ENCODE assay signal across 8 cellular contexts in the genomic region with DNA sequence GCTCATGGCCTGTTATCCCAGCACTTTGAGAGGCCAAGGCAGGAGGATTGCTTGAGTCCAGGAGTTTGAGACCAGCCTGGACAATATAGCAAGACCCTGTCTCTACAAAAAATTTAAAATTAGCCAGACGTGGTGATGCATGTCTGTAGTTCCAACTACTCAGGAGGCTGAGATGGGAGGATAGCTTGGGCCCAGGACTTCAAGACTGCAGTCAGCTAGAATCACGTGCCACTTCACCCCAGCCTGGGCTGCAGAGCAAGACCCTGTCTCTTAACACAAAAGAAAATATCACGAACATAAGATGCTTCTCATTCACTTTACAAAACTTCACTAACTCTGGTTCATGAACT. TPM values are rescaled to one million over a fixed set of nuclear protein-coding genes. Genes with fewer than 3 reads are reported as not detected.
DNase-seq lines count a peak whose midpoint lies in the region; ATAC-seq and TF ChIP-seq lines count a peak whose summit lies in the region.
"Not testable (repeated sequence)": the region's sequence is repeated elsewhere in the genome, so short reads cannot be mapped to it uniquely, and the experiment has no call there.

No MANE protein-coding gene starts in this region.

- H3K27me3 ChIP-seq in HL-60 (ENCODE audit: insufficient read depth, poor library complexity, severe bottlenecking); brain microvascular endothelial cell (replicated peaks); left ventricle myocardium inferior (ENCODE audit: low read depth): not testable (repeated sequence)

- peaks cover 13% of the 10 kb centered on the region for H3K36me3 Mint-ChIP-seq in T-helper 17 cell (ENCODE audit: low read depth)
- H3K36me3 Mint-ChIP-seq in activated T-cell treated with anti-CD3 and anti-CD28 coated beads, Interleukin-2, amount 50 U/mL, for 72 hours (ENCODE audit: insufficient read depth in 2 of 2), result peaks cover 18 to 32% of the 10 kb centered on the region in 2 donors
- peaks cover 20% of the 10 kb centered on the region for H3K36me3 Mint-ChIP-seq in natural killer cell treated with Interleukin-12 subunit alpha and Interleukin-12 subunit beta and Interleukin-15 and Interleukin-18, amount 100 ng/mL, for 72 hours

- not testable (repeated sequence) for H3K9me3 Mint-ChIP-seq in activated T-cell treated with anti-CD3 and anti-CD28 coated beads, Interleukin-2, amount 50 U/mL, for 72 hours; natural killer cell treated with Interleukin-12 subunit alpha and Interleukin-12 subunit beta and Interleukin-15 and Interleukin-18, amount 100 ng/mL, for 72 hours; stimulated activated naive CD8-positive, alpha-beta T cell treated with anti-CD3 and anti-CD28 coated beads, Interleukin-15, amount 100 ng/mL, for 72 hours

- peak overlapping the region; percentile 94 for H3K27ac ChIP-seq in 22Rv1
- H3K27ac ChIP-seq in HL-60 (replicated peaks), result peak overlapping the region; percentile 97
- H3K27ac ChIP-seq in brain microvascular endothelial cell, result peak overlapping the region; percentile 99
- H3K27ac ChIP-seq in left ventricle myocardium inferior (replicated peaks), result peak overlapping the region; percentile 98

- H3K4me3 Mint-ChIP-seq in T-helper 17 cell, result peak overlapping the region; percentile 96
- peak overlapping the region; percentile 99 to 100 for H3K4me3 Mint-ChIP-seq in activated T-cell treated with anti-CD3 and anti-CD28 coated beads, Interleukin-2, amount 50 U/mL, for 72 hours
- H3K4me3 Mint-ChIP-seq in natural killer cell treated with Interleukin-12 subunit alpha and Interleukin-12 subunit beta and Interleukin-15 and Interleukin-18, amount 100 ng/mL, for 72 hours, result peak overlapping the region; percentile 93
- H3K4me3 Mint-ChIP-seq in stimulated activated naive CD8-positive, alpha-beta T cell treated with anti-CD3 and anti-CD28 coated beads, Interleukin-15, amount 100 ng/mL, for 72 hours, result peak overlapping the region in 1 of 2 donors; percentile 94

- H3K9me3 ChIP-seq in T-helper 17 cell (ENCODE audit: control insufficient read depth, low read length, poor library complexity, severe bottlenecking); left ventricle myocardium inferior (replicated peaks): not testable (repeated sequence)

- peak overlapping the region; percentile 99 for H3K27ac Mint-ChIP-seq in T-helper 17 cell
- peak overlapping the region; percentile 100 for H3K27ac Mint-ChIP-seq in activated T-cell treated with anti-CD3 and anti-CD28 coated beads, Interleukin-2, amount 50 U/mL, for 72 hours
- H3K27ac Mint-ChIP-seq in natural killer cell treated with Interleukin-12 subunit alpha and Interleukin-12 subunit beta and Interleukin-15 and Interleukin-18, amount 100 ng/mL, for 72 hours, result peak overlapping the region; percentile 93 to 99
- H3K27ac Mint-ChIP-seq in stimulated activated naive CD8-positive, alpha-beta T cell treated with anti-CD3 and anti-CD28 coated beads, Interleukin-15, amount 100 ng/mL, for 72 hours, result peak overlapping the region; percentile 52 to 100

- H3K36me3 ChIP-seq in brain microvascular endothelial cell (replicated peaks) (peaks cover 22% of the 10 kb centered on the region), left ventricle myocardium inferior (peaks cover 13% of the 10 kb centered on the region)

- DNase-seq in HL-60 (ENCODE audit: low read depth in 1 of 2, low spot score in 1 of 2); T-helper 17 cell; activated T-cell treated with anti-CD3 and anti-CD28 coated beads, Interleukin-2, amount 50 U/mL, for 72 hours; brain microvascular endothelial cell; left ventricle myocardium inferior; natural killer cell treated with Interleukin-12 subunit alpha and Interleukin-12 subunit beta and Interleukin-15 and Interleukin-18, amount 100 ng/mL, for 72 hours (ENCODE audit: low spot score); stimulated activated naive CD8-positive, alpha-beta T cell treated with anti-CD3 and anti-CD28 coated beads, Interleukin-15, amount 100 ng/mL, for 72 hours: not testable (repeated sequence)

- not testable (repeated sequence) for H3K27me3 Mint-ChIP-seq in T-helper 17 cell; activated T-cell treated with anti-CD3 and anti-CD28 coated beads, Interleukin-2, amount 50 U/mL, for 72 hours (ENCODE audit: low read depth); natural killer cell treated with Interleukin-12 subunit alpha and Interleukin-12 subunit beta and Interleukin-15 and Interleukin-18, amount 100 ng/mL, for 72 hours; stimulated activated naive CD8-positive, alpha-beta T cell treated with anti-CD3 and anti-CD28 coated beads, Interleukin-15, amount 100 ng/mL, for 72 hours

- not testable (repeated sequence) for TF ChIP-seq CTCF in 22Rv1 (IDR thresholded peaks at IDR 0.05); HL-60 (IDR thresholded peaks at IDR 0.05; ENCODE audit: insufficient read depth, low read length); brain microvascular endothelial cell (IDR thresholded peaks at IDR 0.05; ENCODE audit: low read depth, low read length, missing control alignments); left ventricle myocardium inferior (IDR thresholded peaks at IDR 0.05; ENCODE audit: borderline replicate concordance)

- peaks cover 32% of the 10 kb centered on the region for H3K4me1 Mint-ChIP-seq in T-helper 17 cell
- peaks cover 35% of the 10 kb centered on the region for H3K4me1 Mint-ChIP-seq in activated T-cell treated with anti-CD3 and anti-CD28 coated beads, Interleukin-2, amount 50 U/mL, for 72 hours (ENCODE audit: low read depth)
- peaks cover 31 to 36% of the 10 kb centered on the region in 2 donors for H3K4me1 Mint-ChIP-seq in natural killer cell treated with Interleukin-12 subunit alpha and Interleukin-12 subunit beta and Interleukin-15 and Interleukin-18, amount 100 ng/mL, for 72 hours (ENCODE audit: low read depth in 2 of 2)
- H3K4me1 Mint-ChIP-seq in stimulated activated naive CD8-positive, alpha-beta T cell treated with anti-CD3 and anti-CD28 coated beads, Interleukin-15, amount 100 ng/mL, for 72 hours, result peaks cover 43% of the 10 kb centered on the region

- intact Hi-C loops in left ventricle myocardium inferior (cut with micrococcal nuclease), result not testable (repeated sequence)

- peaks cover 40% of the 10 kb centered on the region for H3K4me1 ChIP-seq in left ventricle myocardium inferior

- ATAC-seq in T-helper 17 cell; activated T-cell treated with anti-CD3 and anti-CD28 coated beads, Interleukin-2, amount 50 U/mL, for 72 hours (replicated peaks in 1 of 2); natural killer cell treated with Interleukin-12 subunit alpha and Interleukin-12 subunit beta and Interleukin-15 and Interleukin-18, amount 100 ng/mL, for 72 hours; stimulated activated naive CD8-positive, alpha-beta T cell treated with anti-CD3 and anti-CD28 coated beads, Interleukin-15, amount 100 ng/mL, for 72 hours: not testable (repeated sequence)

- H3K4me3 ChIP-seq in HL-60 (replicated peaks; ENCODE audit: insufficient read depth, low read length); brain microvascular endothelial cell (ENCODE audit: low read depth, low read length); left ventricle myocardium inferior: not testable (repeated sequence)

- in situ Hi-C loops in brain microvascular endothelial cell (cut with HindIII; ENCODE audit: low pct_ligation_motif_present, low sequenced_read_pairs), result loop anchor here (25.0 kb wide), 1 partner anchor 143 kb away; no protein-coding TSS in a partner anchor

RNA-seq across cellular contexts. Expression of gene RBM39, which starts 2.4 kb away (rescaled TPM):
- total RNA-seq in T-helper 17 cell (1,000 to 10,000 TPM; 1,047 to 1,109 TPM), left ventricle myocardium inferior (128 TPM)
- 100 to 1,000 TPM; 431 to 525 TPM for total RNA-seq in activated T-cell treated with anti-CD3 and anti-CD28 coated beads, Interleukin-2, amount 50 U/mL, for 72 hours
- total RNA-seq in natural killer cell treated with Interleukin-12 subunit alpha and Interleukin-12 subunit beta and Interleukin-15 and Interleukin-18, amount 100 ng/mL, for 72 hours, result 100 to 1,000 TPM; 404 to 438 TPM

RNA-seq across cellular contexts. Expression of gene PHF20, which starts 27.3 kb away (rescaled TPM):
- total RNA-seq in T-helper 17 cell (100 to 1,000 TPM; 121 to 129 TPM), left ventricle myocardium inferior (35.9 TPM)
- 10 to 100 TPM; 68.1 to 68.6 TPM for total RNA-seq in activated T-cell treated with anti-CD3 and anti-CD28 coated beads, Interleukin-2, amount 50 U/mL, for 72 hours
- total RNA-seq in natural killer cell treated with Interleukin-12 subunit alpha and Interleukin-12 subunit beta and Interleukin-15 and Interleukin-18, amount 100 ng/mL, for 72 hours, result 10 to 100 TPM; 60.4 to 88.6 TPM

RNA-seq across cellular contexts. Expression of gene ROMO1, which starts 45.3 kb away (rescaled TPM):
- total RNA-seq in T-helper 17 cell, result 10 to 100 TPM; 35.1 to 37.6 TPM
- total RNA-seq in activated T-cell treated with anti-CD3 and anti-CD28 coated beads, Interleukin-2, amount 50 U/mL, for 72 hours, result 10 to 100 TPM; 51.4 to 53.8 TPM
- 210 TPM for total RNA-seq in left ventricle myocardium inferior
- total RNA-seq in natural killer cell treated with Interleukin-12 subunit alpha and Interleukin-12 subunit beta and Interleukin-15 and Interleukin-18, amount 100 ng/mL, for 72 hours, result 100 to 1,000 TPM in 1 of 2 donors, 10 to 100 TPM in 1; 71.0 to 101 TPM

RNA-seq across cellular contexts. Expression of gene NFS1, which starts 45.3 kb away (rescaled TPM):
- total RNA-seq in T-helper 17 cell, result 10 to 100 TPM; 16.8 to 19.4 TPM
- total RNA-seq in activated T-cell treated with anti-CD3 and anti-CD28 coated beads, Interleukin-2, amount 50 U/mL, for 72 hours, result 10 to 100 TPM; 43.3 to 46.0 TPM
- total RNA-seq in left ventricle myocardium inferior, result 60.8 TPM
- total RNA-seq in natural killer cell treated with Interleukin-12 subunit alpha and Interleukin-12 subunit beta and Interleukin-15 and Interleukin-18, amount 100 ng/mL, for 72 hours, result 10 to 100 TPM; 27.0 to 37.4 TPM
